1 cellular context compared by ENCODE assay signal in the genomic region with DNA sequence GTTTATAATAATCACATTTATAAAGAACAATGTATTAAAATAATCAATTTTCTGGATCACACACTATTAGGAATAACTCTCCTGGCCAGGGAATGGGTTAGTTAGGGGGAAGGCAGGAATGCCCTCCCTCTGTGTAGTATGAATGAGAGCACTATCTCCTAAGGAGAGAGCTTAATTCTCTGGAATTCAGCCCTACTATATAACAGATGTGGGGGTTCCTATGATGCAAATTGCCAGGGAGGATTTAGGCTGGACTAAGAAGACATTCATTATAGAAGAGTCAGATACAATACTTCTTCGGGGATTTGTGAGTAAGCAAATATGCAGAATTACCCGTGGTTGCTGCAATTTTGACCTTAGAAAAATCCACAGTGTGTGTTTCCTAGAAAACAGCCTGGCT.
TF ChIP-seq lines count a peak whose summit lies in the region.

No MANE protein-coding gene starts in this region.

TF ChIP-seq in H1, 55 proteins besides CTCF, POLR2A, EP300 and RAD21 (continued from another document):
- TF ChIP-seq, protein P1, sequence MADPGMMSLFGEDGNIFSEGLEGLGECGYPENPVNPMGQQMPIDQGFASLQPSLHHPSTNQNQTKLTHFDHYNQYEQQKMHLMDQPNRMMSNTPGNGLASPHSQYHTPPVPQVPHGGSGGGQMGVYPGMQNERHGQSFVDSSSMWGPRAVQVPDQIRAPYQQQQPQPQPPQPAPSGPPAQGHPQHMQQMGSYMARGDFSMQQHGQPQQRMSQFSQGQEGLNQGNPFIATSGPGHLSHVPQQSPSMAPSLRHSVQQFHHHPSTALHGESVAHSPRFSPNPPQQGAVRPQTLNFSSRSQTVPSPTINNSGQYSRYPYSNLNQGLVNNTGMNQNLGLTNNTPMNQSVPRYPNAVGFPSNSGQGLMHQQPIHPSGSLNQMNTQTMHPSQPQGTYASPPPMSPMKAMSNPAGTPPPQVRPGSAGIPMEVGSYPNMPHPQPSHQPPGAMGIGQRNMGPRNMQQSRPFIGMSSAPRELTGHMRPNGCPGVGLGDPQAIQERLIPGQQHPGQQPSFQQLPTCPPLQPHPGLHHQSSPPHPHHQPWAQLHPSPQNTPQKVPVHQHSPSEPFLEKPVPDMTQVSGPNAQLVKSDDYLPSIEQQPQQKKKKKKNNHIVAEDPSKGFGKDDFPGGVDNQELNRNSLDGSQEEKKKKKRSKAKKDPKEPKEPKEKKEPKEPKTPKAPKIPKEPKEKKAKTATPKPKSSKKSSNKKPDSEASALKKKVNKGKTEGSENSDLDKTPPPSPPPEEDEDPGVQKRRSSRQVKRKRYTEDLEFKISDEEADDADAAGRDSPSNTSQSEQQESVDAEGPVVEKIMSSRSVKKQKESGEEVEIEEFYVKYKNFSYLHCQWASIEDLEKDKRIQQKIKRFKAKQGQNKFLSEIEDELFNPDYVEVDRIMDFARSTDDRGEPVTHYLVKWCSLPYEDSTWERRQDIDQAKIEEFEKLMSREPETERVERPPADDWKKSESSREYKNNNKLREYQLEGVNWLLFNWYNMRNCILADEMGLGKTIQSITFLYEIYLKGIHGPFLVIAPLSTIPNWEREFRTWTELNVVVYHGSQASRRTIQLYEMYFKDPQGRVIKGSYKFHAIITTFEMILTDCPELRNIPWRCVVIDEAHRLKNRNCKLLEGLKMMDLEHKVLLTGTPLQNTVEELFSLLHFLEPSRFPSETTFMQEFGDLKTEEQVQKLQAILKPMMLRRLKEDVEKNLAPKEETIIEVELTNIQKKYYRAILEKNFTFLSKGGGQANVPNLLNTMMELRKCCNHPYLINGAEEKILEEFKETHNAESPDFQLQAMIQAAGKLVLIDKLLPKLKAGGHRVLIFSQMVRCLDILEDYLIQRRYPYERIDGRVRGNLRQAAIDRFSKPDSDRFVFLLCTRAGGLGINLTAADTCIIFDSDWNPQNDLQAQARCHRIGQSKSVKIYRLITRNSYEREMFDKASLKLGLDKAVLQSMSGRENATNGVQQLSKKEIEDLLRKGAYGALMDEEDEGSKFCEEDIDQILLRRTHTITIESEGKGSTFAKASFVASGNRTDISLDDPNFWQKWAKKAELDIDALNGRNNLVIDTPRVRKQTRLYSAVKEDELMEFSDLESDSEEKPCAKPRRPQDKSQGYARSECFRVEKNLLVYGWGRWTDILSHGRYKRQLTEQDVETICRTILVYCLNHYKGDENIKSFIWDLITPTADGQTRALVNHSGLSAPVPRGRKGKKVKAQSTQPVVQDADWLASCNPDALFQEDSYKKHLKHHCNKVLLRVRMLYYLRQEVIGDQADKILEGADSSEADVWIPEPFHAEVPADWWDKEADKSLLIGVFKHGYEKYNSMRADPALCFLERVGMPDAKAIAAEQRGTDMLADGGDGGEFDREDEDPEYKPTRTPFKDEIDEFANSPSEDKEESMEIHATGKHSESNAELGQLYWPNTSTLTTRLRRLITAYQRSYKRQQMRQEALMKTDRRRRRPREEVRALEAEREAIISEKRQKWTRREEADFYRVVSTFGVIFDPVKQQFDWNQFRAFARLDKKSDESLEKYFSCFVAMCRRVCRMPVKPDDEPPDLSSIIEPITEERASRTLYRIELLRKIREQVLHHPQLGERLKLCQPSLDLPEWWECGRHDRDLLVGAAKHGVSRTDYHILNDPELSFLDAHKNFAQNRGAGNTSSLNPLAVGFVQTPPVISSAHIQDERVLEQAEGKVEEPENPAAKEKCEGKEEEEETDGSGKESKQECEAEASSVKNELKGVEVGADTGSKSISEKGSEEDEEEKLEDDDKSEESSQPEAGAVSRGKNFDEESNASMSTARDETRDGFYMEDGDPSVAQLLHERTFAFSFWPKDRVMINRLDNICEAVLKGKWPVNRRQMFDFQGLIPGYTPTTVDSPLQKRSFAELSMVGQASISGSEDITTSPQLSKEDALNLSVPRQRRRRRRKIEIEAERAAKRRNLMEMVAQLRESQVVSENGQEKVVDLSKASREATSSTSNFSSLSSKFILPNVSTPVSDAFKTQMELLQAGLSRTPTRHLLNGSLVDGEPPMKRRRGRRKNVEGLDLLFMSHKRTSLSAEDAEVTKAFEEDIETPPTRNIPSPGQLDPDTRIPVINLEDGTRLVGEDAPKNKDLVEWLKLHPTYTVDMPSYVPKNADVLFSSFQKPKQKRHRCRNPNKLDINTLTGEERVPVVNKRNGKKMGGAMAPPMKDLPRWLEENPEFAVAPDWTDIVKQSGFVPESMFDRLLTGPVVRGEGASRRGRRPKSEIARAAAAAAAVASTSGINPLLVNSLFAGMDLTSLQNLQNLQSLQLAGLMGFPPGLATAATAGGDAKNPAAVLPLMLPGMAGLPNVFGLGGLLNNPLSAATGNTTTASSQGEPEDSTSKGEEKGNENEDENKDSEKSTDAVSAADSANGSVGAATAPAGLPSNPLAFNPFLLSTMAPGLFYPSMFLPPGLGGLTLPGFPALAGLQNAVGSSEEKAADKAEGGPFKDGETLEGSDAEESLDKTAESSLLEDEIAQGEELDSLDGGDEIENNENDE (IDR thresholded peaks at IDR 0.05; ENCODE audit: insufficient replicate concordance, low read length) = peak; percentile 93
- TF ChIP-seq SUZ12 (IDR thresholded peaks at IDR 0.05; ENCODE audit: low read length) (no peak), CTBP2 (IDR thresholded peaks at IDR 0.05; ENCODE audit: borderline replicate concordance, insufficient read depth, insufficient read length, low read length) (no peak), TBP (IDR thresholded peaks at IDR 0.05; ENCODE audit: low read depth, low read length) (no peak), RFX5 (IDR thresholded peaks at IDR 0.05; ENCODE audit: borderline replicate concordance, low read depth, low read length) (no peak), SIN3A (conservative IDR thresholded peaks at IDR 0.05 in 1 of 2, IDR thresholded peaks at IDR 0.05 in 1 of 2; ENCODE audit: low read depth in 1 of 2, low read length in 2 of 2) (no peak), KDM1A (IDR thresholded peaks at IDR 0.05; ENCODE audit: borderline replicate concordance, low read length) (no peak), SIRT6 (IDR thresholded peaks at IDR 0.05; ENCODE audit: low read length) (no peak), NANOG (IDR thresholded peaks at IDR 0.05; ENCODE audit: insufficient read depth, low read depth, low read length, poor library complexity, severe bottlenecking) (peak; percentile 71), HDAC2 (IDR thresholded peaks at IDR 0.05; ENCODE audit: borderline replicate concordance in 1 of 2, low read depth in 2 of 2, low read length in 2 of 2) (peak in 1 of 2 experiments; percentile 66; a peak in 1 of 4 replicates), CBX8 (IDR thresholded peaks at IDR 0.05; ENCODE audit: borderline replicate concordance, low read depth, low read length) (no peak), BACH1 (IDR thresholded peaks at IDR 0.05; ENCODE audit: low read length) (no peak), TEAD4 (IDR thresholded peaks at IDR 0.05; ENCODE audit: low read depth, low read length) (peak; percentile 98)
